Comparison of ENCODE assay signal across 30 cellular contexts in genomic region chr11:78056093-78056492, GRCh38. TPM values are rescaled to one million over a fixed set of nuclear protein-coding genes. Genes with fewer than 3 reads are reported as not detected.
"Had no signal": no experiment of that assay in that cellular context is flagged by ENCODE, and none has a peak within 500 bp of the region (broad histone marks: within the 10 kb centered on the region; RNA-seq: fewer than 3 reads in every experiment).

No MANE protein-coding gene starts in this region.

- H3K4me3 Mint-ChIP-seq: stimulated activated effector memory CD8-positive, alpha-beta T cell treated with anti-CD3 and anti-CD28 coated beads, Interleukin-12 subunit alpha, Interleukin-12 subunit beta, amount 100 ng/mL, for 72 hours; stimulated activated memory B cell treated with anti-CD40 and anti-IgM and Interleukin-4, amounts not matched to agents 10 μg/mL and 1 μg/mL and 100 μg/mL, for 72 hours; stimulated activated naive B cell treated with anti-CD40 and anti-IgM and Interleukin-4, amounts not matched to agents 10 μg/mL and 1 μg/mL and 100 μg/mL, for 72 hours; stimulated activated naive CD8-positive, alpha-beta T cell treated with anti-CD3 and anti-CD28 coated beads, Interleukin-15, amount 100 ng/mL, for 72 hours; stimulated activated naive CD8-positive, alpha-beta T cell treated with anti-CD3 and anti-CD28 coated beads, Interleukin-15, Interleukin-2, amounts not matched to agents 100 ng/mL and 50 ng/mL, for 24 hours; type B pancreatic cell had no signal

- H3K36me3 ChIP-seq: stomach, suprapubic skin, thoracic aorta, thyroid gland, tibial artery, tibial nerve, transverse colon, upper lobe of left lung, upper lobe of right lung, uterus, vagina had no signal

- FAIRE-seq: urothelium cell line had no signal

- DNase-seq: stimulated activated CD4-positive, alpha-beta T cell treated with anti-CD3 and anti-CD28 coated beads, Interleukin-2, amount 100 ng/mL, for 48 hours; stimulated activated CD4-positive, alpha-beta T cell treated with anti-CD3 and anti-CD28 coated beads, Interleukin-4, amount 100 ng/mL, for 1 hour; stimulated activated CD4-positive, alpha-beta T cell treated with anti-CD3 and anti-CD28 coated beads, Interleukin-4, amount 100 ng/mL, for 24 hours; stimulated activated CD4-positive, alpha-beta T cell treated with anti-CD3 and anti-CD28 coated beads, Interleukin-4, amount 100 ng/mL, for 4 hours; stimulated activated CD8-positive, alpha-beta memory T cell treated with anti-CD3 and anti-CD28 coated beads, Interleukin-4, amount 100 ng/mL, for 48 hours; stimulated activated naive B cell treated with anti-CD40 and anti-IgM and Interleukin-4, amounts not matched to agents 10 μg/mL and 1 μg/mL and 100 μg/mL, for 72 hours; stimulated activated naive CD4-positive, alpha-beta T cell; stimulated activated naive CD4-positive, alpha-beta T cell treated with Interleukin-2 at 50 U/mL for 16 hours; stimulated activated naive CD8-positive, alpha-beta T cell treated with anti-CD3 and anti-CD28 coated beads, Interleukin-15, amount 100 ng/mL, for 72 hours; stimulated activated naive CD8-positive, alpha-beta T cell treated with anti-CD3 and anti-CD28 coated beads, Interleukin-15, Interleukin-2, amounts not matched to agents 100 U/mL and 50 U/mL, for 24 hours; stomach; substantia nigra; testis; thyroid gland; tibial artery; transverse colon; trophoblast cell; upper lobe of left lung; upper lobe of right lung; uterus had no signal

- H3K27me3 ChIP-seq: stomach, suprapubic skin, testis, thyroid gland, tibial artery, transverse colon, upper lobe of left lung, upper lobe of right lung, uterus, vagina had no signal

- H3K4me1 Mint-ChIP-seq: stimulated activated effector memory CD8-positive, alpha-beta T cell treated with anti-CD3 and anti-CD28 coated beads, Interleukin-12 subunit alpha, Interleukin-12 subunit beta, amount 100 ng/mL, for 72 hours; stimulated activated memory B cell treated with anti-CD40 and anti-IgM and Interleukin-4, amounts not matched to agents 10 μg/mL and 1 μg/mL and 100 μg/mL, for 72 hours; stimulated activated naive B cell treated with anti-CD40 and anti-IgM and Interleukin-4, amounts not matched to agents 10 μg/mL and 1 μg/mL and 100 μg/mL, for 72 hours had no signal

- H3K4me1 ChIP-seq: transverse colon, uterus, vagina had no signal

- H3K27ac ChIP-seq: stomach, suprapubic skin, testis, thoracic aorta, thyroid gland, tibial artery, tibial nerve, transverse colon, upper lobe of left lung, upper lobe of right lung, uterus, vagina had no signal

- H3K27me3 Mint-ChIP-seq: stimulated activated memory B cell treated with anti-CD40 and anti-IgM and Interleukin-4, amounts not matched to agents 10 μg/mL and 1 μg/mL and 100 μg/mL, for 72 hours; stimulated activated naive B cell treated with anti-CD40 and anti-IgM and Interleukin-4, amounts not matched to agents 10 μg/mL and 1 μg/mL and 100 μg/mL, for 72 hours; stimulated activated naive CD8-positive, alpha-beta T cell treated with anti-CD3 and anti-CD28 coated beads, Interleukin-15, amount 100 ng/mL, for 72 hours; stimulated activated naive CD8-positive, alpha-beta T cell treated with anti-CD3 and anti-CD28 coated beads, Interleukin-15, Interleukin-2, amounts not matched to agents 100 ng/mL and 50 ng/mL, for 24 hours; type B pancreatic cell had no signal

- H3K9me3 ChIP-seq: stomach, suprapubic skin, testis, thoracic aorta, thyroid gland, tibial artery, tibial nerve, transverse colon, upper lobe of left lung, upper lobe of right lung, uterus, vagina had no signal

- H3K9me3 Mint-ChIP-seq: stimulated activated effector memory CD8-positive, alpha-beta T cell treated with anti-CD3 and anti-CD28 coated beads, Interleukin-12 subunit alpha, Interleukin-12 subunit beta, amount 100 ng/mL, for 72 hours; stimulated activated memory B cell treated with anti-CD40 and anti-IgM and Interleukin-4, amounts not matched to agents 10 μg/mL and 1 μg/mL and 100 μg/mL, for 72 hours; stimulated activated naive B cell treated with anti-CD40 and anti-IgM and Interleukin-4, amounts not matched to agents 10 μg/mL and 1 μg/mL and 100 μg/mL, for 72 hours; stimulated activated naive CD8-positive, alpha-beta T cell treated with anti-CD3 and anti-CD28 coated beads, Interleukin-15, amount 100 ng/mL, for 72 hours; stimulated activated naive CD8-positive, alpha-beta T cell treated with anti-CD3 and anti-CD28 coated beads, Interleukin-15, Interleukin-2, amounts not matched to agents 100 ng/mL and 50 ng/mL, for 24 hours; type B pancreatic cell had no signal

- H3K27ac Mint-ChIP-seq: stimulated activated effector memory CD8-positive, alpha-beta T cell treated with anti-CD3 and anti-CD28 coated beads, Interleukin-12 subunit alpha, Interleukin-12 subunit beta, amount 100 ng/mL, for 72 hours; stimulated activated memory B cell treated with anti-CD40 and anti-IgM and Interleukin-4, amounts not matched to agents 10 μg/mL and 1 μg/mL and 100 μg/mL, for 72 hours; stimulated activated naive B cell treated with anti-CD40 and anti-IgM and Interleukin-4, amounts not matched to agents 10 μg/mL and 1 μg/mL and 100 μg/mL, for 72 hours; stimulated activated naive CD8-positive, alpha-beta T cell treated with anti-CD3 and anti-CD28 coated beads, Interleukin-15, amount 100 ng/mL, for 72 hours; stimulated activated naive CD8-positive, alpha-beta T cell treated with anti-CD3 and anti-CD28 coated beads, Interleukin-15, Interleukin-2, amounts not matched to agents 100 ng/mL and 50 ng/mL, for 24 hours; type B pancreatic cell had no signal

- H3K36me3 Mint-ChIP-seq: stimulated activated effector memory CD8-positive, alpha-beta T cell treated with anti-CD3 and anti-CD28 coated beads, Interleukin-12 subunit alpha, Interleukin-12 subunit beta, amount 100 ng/mL, for 72 hours; stimulated activated memory B cell treated with anti-CD40 and anti-IgM and Interleukin-4, amounts not matched to agents 10 μg/mL and 1 μg/mL and 100 μg/mL, for 72 hours; type B pancreatic cell had no signal

- ATAC-seq: stimulated activated effector memory CD8-positive, alpha-beta T cell treated with anti-CD3 and anti-CD28 coated beads, Interleukin-12 subunit alpha, Interleukin-12 subunit beta, amount 100 ng/mL, for 72 hours; stimulated activated memory B cell treated with anti-CD40 and anti-IgM and Interleukin-4, amounts not matched to agents 10 μg/mL and 1 μg/mL and 100 μg/mL, for 72 hours; stimulated activated naive B cell treated with anti-CD40 and anti-IgM and Interleukin-4, amounts not matched to agents 10 μg/mL and 1 μg/mL and 100 μg/mL, for 72 hours; stimulated activated naive CD8-positive, alpha-beta T cell treated with anti-CD3 and anti-CD28 coated beads, Interleukin-15, amount 100 ng/mL, for 72 hours; stimulated activated naive CD8-positive, alpha-beta T cell treated with anti-CD3 and anti-CD28 coated beads, Interleukin-15, Interleukin-2, amounts not matched to agents 100 U/mL and 50 U/mL, for 24 hours; upper lobe of right lung had no signal

- H3K4me3 ChIP-seq: stomach, suprapubic skin, testis, thoracic aorta, thyroid gland, tibial artery, tibial nerve, transverse colon, upper lobe of left lung, upper lobe of right lung, uterus, vagina had no signal

RNA-seq across cellular contexts. Expression of gene THRSP, which starts 7.6 kb away (rescaled TPM):
- total RNA-seq: transverse colon, upper lobe of right lung, ureter, uterus, vagina had no signal
